ENCODE assay signal across 9 cellular contexts in the genomic region with DNA sequence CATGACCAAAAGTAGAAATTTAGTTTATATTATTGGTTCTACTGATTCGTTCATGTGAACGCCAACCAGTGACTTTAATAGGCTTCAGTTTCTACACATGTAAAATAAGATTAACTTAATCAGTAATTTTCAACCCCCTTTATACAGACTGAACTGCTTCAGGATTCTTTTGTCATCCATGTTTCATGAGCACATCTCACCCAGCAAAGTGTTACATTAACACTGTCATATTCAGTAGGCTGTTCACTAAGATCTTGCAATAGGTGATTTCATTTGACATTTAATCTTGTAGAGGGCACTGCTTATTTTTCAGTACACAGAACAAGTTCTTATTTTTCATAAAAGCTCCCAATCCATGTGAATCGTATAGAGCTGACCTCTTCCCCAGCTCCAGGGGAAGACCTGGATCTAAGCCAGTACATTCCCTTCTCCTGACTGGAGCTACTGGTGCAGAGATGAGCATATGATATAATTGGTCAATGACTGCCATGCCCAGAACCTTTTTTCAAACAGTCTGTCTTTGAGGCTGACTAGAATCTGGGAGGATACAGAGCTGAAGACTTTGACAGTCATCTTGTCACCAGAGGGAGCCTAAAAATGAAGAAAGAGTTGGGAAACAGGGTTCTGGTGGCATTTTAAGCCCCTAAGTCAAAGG.
DNase-seq lines count a peak whose midpoint lies in the region; ATAC-seq and TF ChIP-seq lines count a peak whose summit lies in the region.
"Had no signal": no experiment of that assay in that cellular context is flagged by ENCODE, and none has a peak within 500 bp of the region (broad histone marks: within the 10 kb centered on the region; RNA-seq: fewer than 3 reads in every experiment).

No MANE protein-coding gene starts in this region.

- H3K4me1 ChIP-seq in smooth muscle cell (ENCODE audit: low read depth): peaks cover 38% of the 10 kb centered on the region

- peaks cover 48% of the 10 kb centered on the region for H3K79me2 ChIP-seq in smooth muscle cell (ENCODE audit: low read depth)

- 66% methylated on average over 3 of the region's 3 CpGs for WGBS in smooth muscle cell (ENCODE audit: low lambda C conversion rate)

- peaks cover 36% of the 10 kb centered on the region for H3K4me1 Mint-ChIP-seq in activated CD4-positive, alpha-beta memory T cell treated with anti-CD3 and anti-CD28 coated beads for 36 hours (ENCODE audit: low read depth)
- peaks cover 24% of the 10 kb centered on the region for H3K4me1 Mint-ChIP-seq in activated CD4-positive, alpha-beta memory T cell treated with anti-CD3 and anti-CD28 coated beads, Interleukin-2, amount 10 ng/mL, durations not matched to agents 7 days and 5 days

- DNase-seq in activated CD4-positive, alpha-beta memory T cell treated with anti-CD3 and anti-CD28 coated beads for 36 hours: no peak
- DNase-seq in activated CD4-positive, alpha-beta memory T cell treated with anti-CD3 and anti-CD28 coated beads, Interleukin-2, amount 10 ng/mL, durations not matched to agents 7 days and 5 days: no peak
- DNase-seq in fibroblast of the conjunctiva (ENCODE audit: low read depth) (peak; percentile 95), smooth muscle cell (lab: John Stamatoyannopoulos, UW; ENCODE audit: unreplicated experiment) (no peak), T-helper 9 cell (no peak), iPS-NIHi11 (ENCODE audit: low spot score) (no peak), midbrain (lab: John Stamatoyannopoulos, UW) (no peak)
- DNase-seq: central memory CD4-positive, alpha-beta T cell had no signal

- no peaks in the 10 kb centered on the region for H3K36me3 ChIP-seq in smooth muscle cell (ENCODE audit: low read depth)

- peak overlapping the region; percentile 67 for H3K4me2 ChIP-seq in smooth muscle cell

- H2AFZ ChIP-seq in smooth muscle cell (ENCODE audit: low read depth): peak overlapping the region; percentile 30

- peak overlapping the region; percentile 62 for H3K9ac ChIP-seq in smooth muscle cell (ENCODE audit: low read depth)

- peak; percentile 97 for ATAC-seq in SK-N-SH treated with all-trans-retinoic acid at 6 μM for 48 hours

- no peak overlapping the region for H3K4me3 Mint-ChIP-seq in activated CD4-positive, alpha-beta memory T cell treated with anti-CD3 and anti-CD28 coated beads for 36 hours
- H3K4me3 Mint-ChIP-seq in activated CD4-positive, alpha-beta memory T cell treated with anti-CD3 and anti-CD28 coated beads, Interleukin-2, amount 10 ng/mL, durations not matched to agents 7 days and 5 days: no peak overlapping the region

- CTCF ChIA-PET in activated CD4-positive, alpha-beta memory T cell treated with anti-CD3 and anti-CD28 coated beads for 36 hours (lab: Charles Lee): interaction anchor here (0.6 to 2.3 kb wide), 4 partner anchors 41 to 139 kb away, joined by 3 to 8 read pairs (median 6); no protein-coding TSS in a partner anchor
- CTCF ChIA-PET in activated CD4-positive, alpha-beta memory T cell treated with anti-CD3 and anti-CD28 coated beads, Interleukin-2, amount 10 ng/mL, durations not matched to agents 7 days and 5 days (lab: Charles Lee): no interaction called here

- H3K9me3 Mint-ChIP-seq in activated CD4-positive, alpha-beta memory T cell treated with anti-CD3 and anti-CD28 coated beads for 36 hours: peaks cover 8% of the 10 kb centered on the region
- peaks cover 5% of the 10 kb centered on the region for H3K9me3 Mint-ChIP-seq in activated CD4-positive, alpha-beta memory T cell treated with anti-CD3 and anti-CD28 coated beads, Interleukin-2, amount 10 ng/mL, durations not matched to agents 7 days and 5 days

- no peaks in the 10 kb centered on the region for H3K27me3 ChIP-seq in smooth muscle cell (ENCODE audit: low read depth)

- peaks cover 6% of the 10 kb centered on the region for H3K36me3 Mint-ChIP-seq in activated CD4-positive, alpha-beta memory T cell treated with anti-CD3 and anti-CD28 coated beads for 36 hours
- H3K36me3 Mint-ChIP-seq in activated CD4-positive, alpha-beta memory T cell treated with anti-CD3 and anti-CD28 coated beads, Interleukin-2, amount 10 ng/mL, durations not matched to agents 7 days and 5 days (ENCODE audit: low read depth): peaks cover 6% of the 10 kb centered on the region

- no peaks in the 10 kb centered on the region for H3K9me3 ChIP-seq in smooth muscle cell (replicated peaks; ENCODE audit: low read depth)

- intact Hi-C loops in activated CD4-positive, alpha-beta memory T cell treated with anti-CD3 and anti-CD28 coated beads for 36 hours (cut with micrococcal nuclease): loop anchor here (5.0 kb wide), 3 partner anchors 59 to 331 kb away; a partner anchor contains a TSS

- H3K27me3 Mint-ChIP-seq in activated CD4-positive, alpha-beta memory T cell treated with anti-CD3 and anti-CD28 coated beads for 36 hours: peaks cover 3% of the 10 kb centered on the region
- no peaks in the 10 kb centered on the region for H3K27me3 Mint-ChIP-seq in activated CD4-positive, alpha-beta memory T cell treated with anti-CD3 and anti-CD28 coated beads, Interleukin-2, amount 10 ng/mL, durations not matched to agents 7 days and 5 days

- H3K27ac ChIP-seq in smooth muscle cell (ENCODE audit: low read depth): peak overlapping the region; percentile 92

- peaks cover 22% of the 10 kb centered on the region for H3F3A ChIP-seq in smooth muscle cell (ENCODE audit: low read depth)

- TF ChIP-seq CTCF in smooth muscle cell (IDR thresholded peaks at IDR 0.05; ENCODE audit: borderline replicate concordance, insufficient read depth, poor library complexity, severe bottlenecking): no peak

- no peak overlapping the region for H3K4me3 ChIP-seq in smooth muscle cell

- no peaks in the 10 kb centered on the region for H4K20me1 ChIP-seq in smooth muscle cell (ENCODE audit: low read depth)

- H3K27ac Mint-ChIP-seq in activated CD4-positive, alpha-beta memory T cell treated with anti-CD3 and anti-CD28 coated beads for 36 hours: peak overlapping the region; percentile 82
- no peak overlapping the region for H3K27ac Mint-ChIP-seq in activated CD4-positive, alpha-beta memory T cell treated with anti-CD3 and anti-CD28 coated beads, Interleukin-2, amount 10 ng/mL, durations not matched to agents 7 days and 5 days

- POLR2A ChIA-PET in activated CD4-positive, alpha-beta memory T cell treated with anti-CD3 and anti-CD28 coated beads for 36 hours (lab: Charles Lee): interaction anchor here (3.0 kb wide), 1 partner anchor 41 kb away, joined by 19 read pairs; no protein-coding TSS in a partner anchor
- POLR2A ChIA-PET in activated CD4-positive, alpha-beta memory T cell treated with anti-CD3 and anti-CD28 coated beads, Interleukin-2, amount 10 ng/mL, durations not matched to agents 7 days and 5 days (lab: Charles Lee): no interaction called here

TF ChIP-seq in SK-N-SH treated with all-trans-retinoic acid at 6 μM for 48 hours, 23 proteins besides CTCF, POLR2A, EP300 and RAD21:
- peak; percentile 53; the same call in 1 of the 2 replicates for TF ChIP-seq ZFP3 (CRISPR knock-in tag; IDR thresholded peaks at IDR 0.05)
- TF ChIP-seq, protein P1, sequence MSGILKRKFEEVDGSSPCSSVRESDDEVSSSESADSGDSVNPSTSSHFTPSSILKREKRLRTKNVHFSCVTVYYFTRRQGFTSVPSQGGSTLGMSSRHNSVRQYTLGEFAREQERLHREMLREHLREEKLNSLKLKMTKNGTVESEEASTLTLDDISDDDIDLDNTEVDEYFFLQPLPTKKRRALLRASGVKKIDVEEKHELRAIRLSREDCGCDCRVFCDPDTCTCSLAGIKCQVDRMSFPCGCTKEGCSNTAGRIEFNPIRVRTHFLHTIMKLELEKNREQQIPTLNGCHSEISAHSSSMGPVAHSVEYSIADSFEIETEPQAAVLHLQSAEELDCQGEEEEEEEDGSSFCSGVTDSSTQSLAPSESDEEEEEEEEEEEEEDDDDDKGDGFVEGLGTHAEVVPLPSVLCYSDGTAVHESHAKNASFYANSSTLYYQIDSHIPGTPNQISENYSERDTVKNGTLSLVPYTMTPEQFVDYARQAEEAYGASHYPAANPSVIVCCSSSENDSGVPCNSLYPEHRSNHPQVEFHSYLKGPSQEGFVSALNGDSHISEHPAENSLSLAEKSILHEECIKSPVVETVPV (CRISPR knock-in tag; IDR thresholded peaks at IDR 0.05): no peak
TF ChIP-seq in SK-N-SH treated with all-trans-retinoic acid at 6 μM for 48 hours: peak in this region for 1.
